In genomic region chr14:92783813-92784431, GRCh38 we compare ENCODE assay signal across 8 cellular contexts. TPM values are rescaled to one million over a fixed set of nuclear protein-coding genes. Genes with fewer than 3 reads are reported as not detected.
DNase-seq lines count a peak whose midpoint lies in the region; ATAC-seq, FAIRE-seq and TF ChIP-seq lines count a peak whose summit lies in the region.

No MANE protein-coding gene starts in this region.

- DNase-seq in ACHN (peak; percentile 68), GM12865 (ENCODE audit: low read depth) (peak; percentile 75), HTR-8/SVneo (ENCODE audit: insufficient read length, low spot score) (peak; percentile 60), NCI-H748 treated with DMSO at 0.1 percent for 48 hours (lab: John Stamatoyannopoulos, UW) (peak; percentile 87), astrocyte of the cerebellum (ENCODE audit: low read depth) (peak; percentile 48), hepatocyte (ENCODE audit: low spot score) (peak; percentile 71), smooth muscle cell of the brain vasculature (ENCODE audit: low read depth, low spot score) (peak; percentile 51)

- in situ Hi-C loops in ACHN (cut with HindIII; ENCODE audit: low pct_ligation_motif_present, low pct_unique_long_range_greater_than_20kb, low sequenced_read_pairs) (no loop called here), astrocyte of the cerebellum (cut with HindIII; ENCODE audit: low sequenced_read_pairs) (no loop called here)

- ATAC-seq in HG02840 (IDR thresholded peaks at IDR 0.05; ENCODE audit: low FRiP score, unreplicated experiment), result no peak

- no peak overlapping the region for H3K27ac ChIP-seq in hepatocyte

- H3K4me2 ChIP-seq in hepatocyte, result no peak overlapping the region

- peaks cover 9% of the 10 kb centered on the region for H3K9me3 ChIP-seq in hepatocyte (ENCODE audit: low read depth)

- no peaks in the 10 kb centered on the region for H3K36me3 ChIP-seq in hepatocyte (replicated peaks; ENCODE audit: insufficient read depth, low read depth)

- no peak overlapping the region for H3K4me3 ChIP-seq in GM12865 (ENCODE audit: low read depth, low read length)
- H3K4me3 ChIP-seq in astrocyte of the cerebellum (ENCODE audit: low read depth, low read length), result no peak overlapping the region
- H3K4me3 ChIP-seq in hepatocyte, result no peak overlapping the region

- 74% methylated on average over 2 of the region's 2 CpGs for WGBS in hepatocyte (ENCODE audit: low lambda C conversion rate, missing lambda C conversion rate)

- peak; percentile 54 for FAIRE-seq in HTR-8/SVneo (lab: Jason Lieb, UNC)

- no peaks in the 10 kb centered on the region for H3K27me3 ChIP-seq in hepatocyte

- no peaks in the 10 kb centered on the region for H3K9me2 ChIP-seq in hepatocyte (replicated peaks; ENCODE audit: insufficient read depth)

- peaks cover 4% of the 10 kb centered on the region for H3K4me1 ChIP-seq in hepatocyte (ENCODE audit: insufficient read depth)

- H4K20me1 ChIP-seq in hepatocyte (ENCODE audit: insufficient read depth, poor library complexity, severe bottlenecking), result no peaks in the 10 kb centered on the region

- H2AFZ ChIP-seq in hepatocyte, result no peak overlapping the region

- peak; percentile 54 for TF ChIP-seq CTCF in GM12865 (IDR thresholded peaks at IDR 0.05; ENCODE audit: insufficient read depth, low read depth, low read length, missing control alignments)
- peak; percentile 49 for TF ChIP-seq CTCF in astrocyte of the cerebellum (IDR thresholded peaks at IDR 0.05; ENCODE audit: low read depth, low read length, missing control alignments)
- peak; percentile 73 for TF ChIP-seq CTCF in hepatocyte (IDR thresholded peaks at IDR 0.05; ENCODE audit: poor library complexity)

- no peaks in the 10 kb centered on the region for H3K79me2 ChIP-seq in hepatocyte

RNA-seq across cellular contexts. Expression of gene GOLGA5, which starts 10.2 kb away (rescaled TPM):
- total RNA-seq in hepatocyte, result 62.4 and 63.9 TPM in 2 replicates
- 50.0 and 52.7 TPM in 2 replicates for polyA plus RNA-seq in hepatocyte

RNA-seq across cellular contexts. Expression of gene LGMN, which starts 35.5 kb away (rescaled TPM):
- total RNA-seq in hepatocyte, result 125 and 130 TPM in 2 replicates
- polyA plus RNA-seq in hepatocyte, result 139 and 169 TPM in 2 replicates
